11 cellular contexts compared by ENCODE assay signal in the genomic region with DNA sequence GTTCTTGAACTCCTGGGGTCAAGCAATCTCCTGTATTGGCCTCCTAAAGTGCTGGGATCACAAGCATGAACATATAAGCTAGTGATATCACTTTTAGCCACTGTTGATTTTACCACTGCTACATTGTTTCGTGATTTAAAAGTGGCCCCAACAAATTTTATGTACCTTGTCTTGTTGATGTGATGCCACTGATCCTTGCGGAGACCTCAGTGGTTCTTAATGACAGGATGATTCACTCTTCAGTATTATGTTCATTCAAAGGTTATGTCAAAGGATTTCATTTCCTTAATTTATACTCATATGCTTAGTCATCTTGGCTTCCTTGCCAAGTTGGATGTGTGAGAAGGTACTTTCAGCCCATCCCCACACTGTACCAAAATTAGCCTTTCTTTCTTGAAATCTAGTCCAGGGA.
DNase-seq lines count a peak whose midpoint lies in the region; ATAC-seq and TF ChIP-seq lines count a peak whose summit lies in the region.
"Had no signal": no experiment of that assay in that cellular context is flagged by ENCODE, and none has a peak within 500 bp of the region (broad histone marks: within the 10 kb centered on the region; RNA-seq: fewer than 3 reads in every experiment).

No MANE protein-coding gene starts in this region.

- no peaks in the 10 kb centered on the region for H3K27me3 ChIP-seq in ACC112 (ENCODE audit: insufficient read depth, low read length)
- H3K27me3 ChIP-seq: cardiac muscle cell had no signal

- H3K27ac ChIP-seq in ACC112 (ENCODE audit: low read depth, low read length) = peak overlapping the region; percentile 70
- H3K27ac ChIP-seq: cardiac muscle cell had no signal

- no peaks in the 10 kb centered on the region for H3K79me2 ChIP-seq in ACC112 (ENCODE audit: control insufficient read depth, insufficient read depth, low read length, unreplicated experiment)

- peaks cover 23% of the 10 kb centered on the region for H3K4me1 ChIP-seq in ACC112 (ENCODE audit: control insufficient read depth, insufficient read depth, low read length, unreplicated experiment)

- 0 out of 2 replicates have a peak, but pooled peaks cover 5% of the 10 kb centered on the region for H3K36me3 ChIP-seq in ACC112 (ENCODE audit: insufficient read depth, low read length)
- H3K36me3 ChIP-seq: cardiac muscle cell had no signal

- no peak for TF ChIP-seq CTCF in fibroblast of pulmonary artery (IDR thresholded peaks at IDR 0.05; ENCODE audit: low read length, missing control alignments)

- peak; percentile 36 for ATAC-seq in GM18870 (IDR thresholded peaks at IDR 0.05; ENCODE audit: unreplicated experiment)
- ATAC-seq in GM19455 (IDR thresholded peaks at IDR 0.05; ENCODE audit: unreplicated experiment) = no peak

- peak; percentile 80 for DNase-seq in RKO (ENCODE audit: low spot score)
- DNase-seq in fibroblast of pulmonary artery (ENCODE audit: low read depth) = peak; percentile 79
- no peak for DNase-seq in NCI-H1092 (lab: John Stamatoyannopoulos, UW)
- DNase-seq in NCI-H510A (lab: John Stamatoyannopoulos, UW) = no peak
- DNase-seq in germinal center (ENCODE audit: low spot score) = no peak
- DNase-seq: SHP77 treated with DMSO at 0.1 percent for 48 hours; stimulated activated naive CD4-positive, alpha-beta T cell treated with Interleukin-2 at 50 U/mL for 16 hours had no signal

- H3K4me3 ChIP-seq in ACC112 (ENCODE audit: low read depth, low read length) = no peak overlapping the region
- no peak overlapping the region for H3K4me3 ChIP-seq in fibroblast of pulmonary artery (replicated peaks; ENCODE audit: low read depth, low read length)
- H3K4me3 ChIP-seq: cardiac muscle cell had no signal

- H2AFZ ChIP-seq in ACC112 (ENCODE audit: low read length, unreplicated experiment) = no peak overlapping the region

Comparison
In these comparisons a context has a peak if more than half of its experiments do, and no peak if none do; other contexts are left out.
1. DNase-seq: peak in RKO (single experiment) and fibroblast of pulmonary artery (single experiment); none in NCI-H1092 (single experiment), NCI-H510A (single experiment) and germinal center (single experiment).